Comparison of ENCODE assay signal across 1 cellular context in genomic region chr2:170298115-170298514, GRCh38.
TF ChIP-seq lines count a peak whose summit lies in the region.

No MANE protein-coding gene starts in this region.

TF ChIP-seq in GM12878, 131 proteins besides CTCF, POLR2A, EP300 and RAD21 (continued from another document):
- TF ChIP-seq, protein P1, sequence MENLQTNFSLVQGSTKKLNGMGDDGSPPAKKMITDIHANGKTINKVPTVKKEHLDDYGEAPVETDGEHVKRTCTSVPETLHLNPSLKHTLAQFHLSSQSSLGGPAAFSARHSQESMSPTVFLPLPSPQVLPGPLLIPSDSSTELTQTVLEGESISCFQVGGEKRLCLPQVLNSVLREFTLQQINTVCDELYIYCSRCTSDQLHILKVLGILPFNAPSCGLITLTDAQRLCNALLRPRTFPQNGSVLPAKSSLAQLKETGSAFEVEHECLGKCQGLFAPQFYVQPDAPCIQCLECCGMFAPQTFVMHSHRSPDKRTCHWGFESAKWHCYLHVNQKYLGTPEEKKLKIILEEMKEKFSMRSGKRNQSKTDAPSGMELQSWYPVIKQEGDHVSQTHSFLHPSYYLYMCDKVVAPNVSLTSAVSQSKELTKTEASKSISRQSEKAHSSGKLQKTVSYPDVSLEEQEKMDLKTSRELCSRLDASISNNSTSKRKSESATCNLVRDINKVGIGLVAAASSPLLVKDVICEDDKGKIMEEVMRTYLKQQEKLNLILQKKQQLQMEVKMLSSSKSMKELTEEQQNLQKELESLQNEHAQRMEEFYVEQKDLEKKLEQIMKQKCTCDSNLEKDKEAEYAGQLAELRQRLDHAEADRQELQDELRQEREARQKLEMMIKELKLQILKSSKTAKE (IDR thresholded peaks at IDR 0.05; ENCODE audit: low read depth, poor library complexity, severe bottlenecking) = no peak
- TF ChIP-seq PAX8 (IDR thresholded peaks at IDR 0.05) = no peak
- no peak for TF ChIP-seq E4F1 (IDR thresholded peaks at IDR 0.05; ENCODE audit: borderline replicate concordance, partially characterized antibody)
- TF ChIP-seq, protein P2, sequence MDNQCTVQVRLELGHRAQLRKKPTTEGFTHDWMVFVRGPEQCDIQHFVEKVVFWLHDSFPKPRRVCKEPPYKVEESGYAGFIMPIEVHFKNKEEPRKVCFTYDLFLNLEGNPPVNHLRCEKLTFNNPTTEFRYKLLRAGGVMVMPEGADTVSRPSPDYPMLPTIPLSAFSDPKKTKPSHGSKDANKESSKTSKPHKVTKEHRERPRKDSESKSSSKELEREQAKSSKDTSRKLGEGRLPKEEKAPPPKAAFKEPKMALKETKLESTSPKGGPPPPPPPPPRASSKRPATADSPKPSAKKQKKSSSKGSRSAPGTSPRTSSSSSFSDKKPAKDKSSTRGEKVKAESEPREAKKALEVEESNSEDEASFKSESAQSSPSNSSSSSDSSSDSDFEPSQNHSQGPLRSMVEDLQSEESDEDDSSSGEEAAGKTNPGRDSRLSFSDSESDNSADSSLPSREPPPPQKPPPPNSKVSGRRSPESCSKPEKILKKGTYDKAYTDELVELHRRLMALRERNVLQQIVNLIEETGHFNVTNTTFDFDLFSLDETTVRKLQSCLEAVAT (IDR thresholded peaks at IDR 0.05) = no peak
- no peak for TF ChIP-seq ATF3 (IDR thresholded peaks at IDR 0.05; ENCODE audit: borderline replicate concordance, extremely low read depth, low read depth, low read length)
- TF ChIP-seq POLR2AphosphoS5 (IDR thresholded peaks at IDR 0.05; ENCODE audit: low read length) = no peak
- TF ChIP-seq ZNF217 (IDR thresholded peaks at IDR 0.05) = no peak
- peak; percentile 72 for TF ChIP-seq RUNX3 (IDR thresholded peaks at IDR 0.05; ENCODE audit: low read length)
- TF ChIP-seq SMC3 (IDR thresholded peaks at IDR 0.05; ENCODE audit: borderline replicate concordance, low read length) = no peak
- TF ChIP-seq ATF2 (IDR thresholded peaks at IDR 0.05; ENCODE audit: low read length) = no peak
- TF ChIP-seq SUPT20H (IDR thresholded peaks at IDR 0.05; ENCODE audit: borderline replicate concordance, control insufficient read depth, low read depth, low read length) = no peak
- TF ChIP-seq TBL1XR1 (IDR thresholded peaks at IDR 0.05; ENCODE audit: low read depth, low read length) = no peak
- TF ChIP-seq ZNF207 (IDR thresholded peaks at IDR 0.05; ENCODE audit: borderline replicate concordance) = no peak
- TF ChIP-seq MEF2A (IDR thresholded peaks at IDR 0.05; ENCODE audit: insufficient read depth, low read depth, low read length) = no peak
- TF ChIP-seq IRF5 (IDR thresholded peaks at IDR 0.05; ENCODE audit: borderline replicate concordance) = no peak
- TF ChIP-seq ATF7 (IDR thresholded peaks at IDR 0.05; ENCODE audit: low read depth) = peak; percentile 46
- TF ChIP-seq, protein P3, sequence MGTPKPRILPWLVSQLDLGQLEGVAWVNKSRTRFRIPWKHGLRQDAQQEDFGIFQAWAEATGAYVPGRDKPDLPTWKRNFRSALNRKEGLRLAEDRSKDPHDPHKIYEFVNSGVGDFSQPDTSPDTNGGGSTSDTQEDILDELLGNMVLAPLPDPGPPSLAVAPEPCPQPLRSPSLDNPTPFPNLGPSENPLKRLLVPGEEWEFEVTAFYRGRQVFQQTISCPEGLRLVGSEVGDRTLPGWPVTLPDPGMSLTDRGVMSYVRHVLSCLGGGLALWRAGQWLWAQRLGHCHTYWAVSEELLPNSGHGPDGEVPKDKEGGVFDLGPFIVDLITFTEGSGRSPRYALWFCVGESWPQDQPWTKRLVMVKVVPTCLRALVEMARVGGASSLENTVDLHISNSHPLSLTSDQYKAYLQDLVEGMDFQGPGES (IDR thresholded peaks at IDR 0.05) = no peak
- TF ChIP-seq BCL11A (IDR thresholded peaks at IDR 0.05; ENCODE audit: low read depth, low read length) = peak; percentile 63; the same call in 1 of the 2 replicates
- TF ChIP-seq, protein P4, sequence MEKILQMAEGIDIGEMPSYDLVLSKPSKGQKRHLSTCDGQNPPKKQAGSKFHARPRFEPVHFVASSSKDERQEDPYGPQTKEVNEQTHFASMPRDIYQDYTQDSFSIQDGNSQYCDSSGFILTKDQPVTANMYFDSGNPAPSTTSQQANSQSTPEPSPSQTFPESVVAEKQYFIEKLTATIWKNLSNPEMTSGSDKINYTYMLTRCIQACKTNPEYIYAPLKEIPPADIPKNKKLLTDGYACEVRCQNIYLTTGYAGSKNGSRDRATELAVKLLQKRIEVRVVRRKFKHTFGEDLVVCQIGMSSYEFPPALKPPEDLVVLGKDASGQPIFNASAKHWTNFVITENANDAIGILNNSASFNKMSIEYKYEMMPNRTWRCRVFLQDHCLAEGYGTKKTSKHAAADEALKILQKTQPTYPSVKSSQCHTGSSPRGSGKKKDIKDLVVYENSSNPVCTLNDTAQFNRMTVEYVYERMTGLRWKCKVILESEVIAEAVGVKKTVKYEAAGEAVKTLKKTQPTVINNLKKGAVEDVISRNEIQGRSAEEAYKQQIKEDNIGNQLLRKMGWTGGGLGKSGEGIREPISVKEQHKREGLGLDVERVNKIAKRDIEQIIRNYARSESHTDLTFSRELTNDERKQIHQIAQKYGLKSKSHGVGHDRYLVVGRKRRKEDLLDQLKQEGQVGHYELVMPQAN (conservative IDR thresholded peaks at IDR 0.05) = no peak
- peak; percentile 52; the same call in 1 of the 2 replicates for TF ChIP-seq MTA2 (IDR thresholded peaks at IDR 0.05; ENCODE audit: low read depth)
- TF ChIP-seq CREM (IDR thresholded peaks at IDR 0.05; ENCODE audit: low read depth) = 0 out of 2 replicates have a peak, but pooled peaks have one; percentile 18
- peak; percentile 89 for TF ChIP-seq SPI1 (IDR thresholded peaks at IDR 0.05; ENCODE audit: borderline replicate concordance, insufficient read depth, low read depth, low read length)
- TF ChIP-seq IKZF2 (IDR thresholded peaks at IDR 0.05) = peak; percentile 68 to 75; a peak in 3 of 4 replicates
- 0 out of 2 replicates have a peak, but pooled peaks have one; percentile 37 for TF ChIP-seq HDGF (IDR thresholded peaks at IDR 0.05)
- peak; percentile 68 for TF ChIP-seq IKZF1 (conservative IDR thresholded peaks at IDR 0.05)
- no peak for TF ChIP-seq TAF1 (IDR thresholded peaks at IDR 0.05; ENCODE audit: borderline replicate concordance, low read depth, low read length)
- TF ChIP-seq ZNF274 (IDR thresholded peaks at IDR 0.05; ENCODE audit: insufficient read depth, insufficient read length) = no peak
- no peak for TF ChIP-seq ZNF24 (IDR thresholded peaks at IDR 0.05)
- 0 out of 2 replicates have a peak, but pooled peaks have one; percentile 34 for TF ChIP-seq RELB (IDR thresholded peaks at IDR 0.05; ENCODE audit: low read depth)
- TF ChIP-seq NR2C2 (IDR thresholded peaks at IDR 0.05; ENCODE audit: borderline replicate concordance, control insufficient read depth, insufficient read length, low read depth) = no peak
